In genomic region chr11:99368579-99368978, GRCh38 we compare ENCODE assay signal across 19 cellular contexts.
DNase-seq lines count a peak whose midpoint lies in the region; ATAC-seq and TF ChIP-seq lines count a peak whose summit lies in the region.
"Had no signal": no experiment of that assay in that cellular context is flagged by ENCODE, and none has a peak within 500 bp of the region (broad histone marks: within the 10 kb centered on the region; RNA-seq: fewer than 3 reads in every experiment).

No MANE protein-coding gene starts in this region.

- CTCF ChIA-PET in PC-9 (lab: Charles Lee), result no interaction called here

- no peaks in the 10 kb centered on the region for H3K79me2 ChIP-seq in PC-9 (ENCODE audit: low read depth)

- H2AFZ ChIP-seq in PC-9, result no peak overlapping the region

- H3K27me3 ChIP-seq in foreskin keratinocyte (no peaks in the 10 kb centered on the region), PC-9 (ENCODE audit: insufficient read depth, low read depth) (no peaks in the 10 kb centered on the region)
- H3K27me3 ChIP-seq: adrenal gland, BE2C, gastrocnemius medialis had no signal

- no peaks in the 10 kb centered on the region for H4K20me1 ChIP-seq in PC-9 (ENCODE audit: insufficient read depth)

- no peaks in the 10 kb centered on the region for H3K36me3 ChIP-seq in PC-9 (ENCODE audit: low read depth)
- H3K36me3 ChIP-seq: adrenal gland, BE2C, gastrocnemius medialis had no signal

- H3K4me1 ChIP-seq in foreskin keratinocyte, result peaks cover 7% of the 10 kb centered on the region
- H3K4me1 ChIP-seq in PC-9 (replicated peaks; ENCODE audit: insufficient read depth), result no peaks in the 10 kb centered on the region
- H3K4me1 ChIP-seq: BE2C had no signal

- H3K9me2 ChIP-seq in PC-9 (ENCODE audit: insufficient read depth), result no peaks in the 10 kb centered on the region

- intact Hi-C loops in PC-9 (cut with micrococcal nuclease; ENCODE audit: unreplicated experiment), result no loop called here

- POLR2A ChIA-PET in PC-9 (lab: Charles Lee; ENCODE audit: unreplicated experiment), result no interaction called here

- H3K4me3 ChIP-seq in skeletal muscle cell (ENCODE audit: low read depth, low read length) (no peak overlapping the region), PC-9 (no peak overlapping the region)
- H3K4me3 ChIP-seq: adrenal gland, gastrocnemius medialis had no signal

- no peaks in the 10 kb centered on the region for H3K9me3 ChIP-seq in PC-9 (ENCODE audit: insufficient read depth, low read depth)
- H3K9me3 ChIP-seq: adrenal gland, BE2C, gastrocnemius medialis had no signal

- DNase-seq in LHCN-M2 (ENCODE audit: low read depth) (peak; percentile 71), astrocyte of the hippocampus (ENCODE audit: low read depth, low spot score) (peak; percentile 79), foreskin keratinocyte (peak; percentile 6 to 40), skeletal muscle cell (ENCODE audit: low read depth) (peak; percentile 20), PC-9 (no peak)
- DNase-seq: activated CD4-positive, alpha-beta T cell treated with anti-CD3 and anti-CD28 coated beads for 4 hours; activated CD8-positive, alpha-beta memory T cell treated with anti-CD3 and anti-CD28 coated beads, Interleukin-2, amount 50 U/mL, for 4 hours; activated effector memory CD4-positive, alpha-beta T cell treated with Interleukin-2 at 50 U/mL for 16 hours; adrenal gland; BE2C; Calu3; gastrocnemius medialis; GF-D8; natural killer cell; NCI-H1436 treated with DMSO at 0.1 percent for 48 hours; RPMI8226; stimulated activated CD4-positive, alpha-beta T cell treated with anti-CD3 and anti-CD28 coated beads, Interleukin-12 subunit alpha, Interleukin-12 subunit beta, amount 100 ng/mL, for 4 hours had no signal

- H3K27ac ChIP-seq in foreskin keratinocyte, result no peak overlapping the region
- no peak overlapping the region for H3K27ac ChIP-seq in PC-9
- H3K27ac ChIP-seq: adrenal gland, gastrocnemius medialis had no signal

- no peak overlapping the region for H3K4me2 ChIP-seq in PC-9

- TF ChIP-seq CTCF in foreskin keratinocyte (conservative IDR thresholded peaks at IDR 0.05) (no peak), PC-9 (conservative IDR thresholded peaks at IDR 0.05) (no peak)

- H3F3A ChIP-seq in PC-9 (ENCODE audit: insufficient read depth, low read depth), result no peaks in the 10 kb centered on the region

- BruUV-seq in PC-9 (replicated peaks; lab: Mats Ljungman, UMichigan), result no TSS peak

- ATAC-seq in foreskin keratinocyte, result peak; percentile 74
- ATAC-seq in GM21576 (IDR thresholded peaks at IDR 0.05; ENCODE audit: unreplicated experiment), result no peak
- no peak for ATAC-seq in HG02981 (IDR thresholded peaks at IDR 0.05; ENCODE audit: unreplicated experiment)
- ATAC-seq: gastrocnemius medialis, natural killer cell had no signal

Comparison
In these comparisons a context has a peak if more than half of its experiments do, and no peak if none do; other contexts are left out.
1. DNase-seq: peak in LHCN-M2 (single experiment), astrocyte of the hippocampus (single experiment), foreskin keratinocyte (2 of 2) and skeletal muscle cell (single experiment); none in PC-9 (0 of 2).